ENCODE assay signal across 8 cellular contexts in genomic region chr18:21741511-21742322, GRCh38. TPM values are rescaled to one million over a fixed set of nuclear protein-coding genes. Genes with fewer than 3 reads are reported as not detected.
DNase-seq lines count a peak whose midpoint lies in the region; ATAC-seq, FAIRE-seq and TF ChIP-seq lines count a peak whose summit lies in the region.

No MANE protein-coding gene starts in this region.

- no peaks in the 10 kb centered on the region for H3K27me3 Mint-ChIP-seq in astrocyte (ENCODE audit: low read depth, unreplicated experiment)

- H2AFZ ChIP-seq in astrocyte (ENCODE audit: low read depth, low read length): peak overlapping the region; percentile 78

- peak overlapping the region; percentile 92 for H3K4me3 Mint-ChIP-seq in astrocyte (ENCODE audit: unreplicated experiment)

- H3K9me3 Mint-ChIP-seq in astrocyte (ENCODE audit: unreplicated experiment): peaks cover 9% of the 10 kb centered on the region

- H3K4me1 ChIP-seq in astrocyte (ENCODE audit: insufficient read depth, low read length): peaks cover 15% of the 10 kb centered on the region
- H3K4me1 ChIP-seq in iPS-18a (ENCODE audit: control insufficient read depth, low read depth, low read length): peaks cover 28% of the 10 kb centered on the region
- H3K4me1 ChIP-seq in skeletal muscle tissue (ENCODE audit: control insufficient read depth in 3 of 3, insufficient read depth in 3 of 3, low read length in 3 of 3): peaks cover 7 to 15% (median 10%) of the 10 kb centered on the region in 3 donors

- DNase-seq in AG04450 (ENCODE audit: low read depth, low spot score) (no peak), RKO (ENCODE audit: low spot score) (peak; percentile 55), astrocyte (ENCODE audit: low read depth) (no peak), islet precursor cell (no peak)

- H3K36me3 ChIP-seq in astrocyte (ENCODE audit: insufficient read depth, low read length) (no peaks in the 10 kb centered on the region), iPS-18a (ENCODE audit: control insufficient read depth, low read depth, low read length) (no peaks in the 10 kb centered on the region), skeletal muscle tissue (ENCODE audit: control insufficient read depth in 3 of 3, insufficient read depth in 3 of 3, low read length in 3 of 3) (no peaks in the 10 kb centered on the region)

- H3K9me3 ChIP-seq in AG04450 (ENCODE audit: control insufficient read depth, insufficient read depth, low read length) (no peaks in the 10 kb centered on the region), astrocyte (ENCODE audit: insufficient read depth, low read depth, low read length) (no peaks in the 10 kb centered on the region), iPS-18a (ENCODE audit: control insufficient read depth, low read depth, low read length) (no peaks in the 10 kb centered on the region), skeletal muscle tissue (ENCODE audit: control insufficient read depth in 3 of 3, low read length in 3 of 3) (no peaks in the 10 kb centered on the region)

- TF ChIP-seq CTCF in AG04450 (IDR thresholded peaks at IDR 0.05; ENCODE audit: low read depth, low read length) (no peak), astrocyte (IDR thresholded peaks at IDR 0.05; ENCODE audit: insufficient read depth, low read depth, low read length) (no peak)

- peaks cover 16% of the 10 kb centered on the region for H3K4me1 Mint-ChIP-seq in astrocyte (ENCODE audit: low read depth, unreplicated experiment)

- ATAC-seq in GM18511 (IDR thresholded peaks at IDR 0.05; ENCODE audit: unreplicated experiment) (peak; percentile 9), HG03095 (IDR thresholded peaks at IDR 0.05; ENCODE audit: unreplicated experiment) (peak; percentile 11)

- no peak for FAIRE-seq in astrocyte (lab: Jason Lieb, UNC)

- no peaks in the 10 kb centered on the region for H3K36me3 Mint-ChIP-seq in astrocyte (ENCODE audit: low read depth, unreplicated experiment)

- H3K27ac ChIP-seq in AG04450 (ENCODE audit: low read depth, low read length) (no peak overlapping the region), astrocyte (ENCODE audit: low read depth, low read length) (peak overlapping the region; percentile 96), iPS-18a (ENCODE audit: low read length) (no peak overlapping the region), skeletal muscle tissue (ENCODE audit: low read depth, low read length) (peak overlapping the region; percentile 94)

- CTCF ChIA-PET in AG04450 (lab: Charles Lee): interaction anchor here (0.6 to 1.0 kb wide), 4 partner anchors 14 to 141 kb away, joined by 3 to 6 read pairs (median 4); partner anchors contain the start of gene ESCO1

- POLR2A ChIA-PET in AG04450 (lab: Yijun Ruan, JAX): interaction anchor here (0.9 to 1.8 kb wide), 2 partner anchors 37 kb away, joined by 3 to 15 read pairs; partner anchors contain the start of gene ABHD3

- H4K20me1 ChIP-seq in astrocyte (ENCODE audit: insufficient read depth, low read length): peaks cover 44% of the 10 kb centered on the region

- H3K27me3 ChIP-seq in AG04450 (ENCODE audit: control insufficient read depth, insufficient read depth, low read length): no peaks in the 10 kb centered on the region
- H3K27me3 ChIP-seq in astrocyte (ENCODE audit: insufficient read depth, low read length): no peaks in the 10 kb centered on the region
- H3K27me3 ChIP-seq in iPS-18a (ENCODE audit: control insufficient read depth, insufficient read depth, low read length): no peaks in the 10 kb centered on the region
- H3K27me3 ChIP-seq in skeletal muscle tissue (ENCODE audit: control insufficient read depth in 3 of 3, insufficient read depth in 3 of 3, low read length in 3 of 3): no peaks in the 10 kb centered on the region

- H3K27ac Mint-ChIP-seq in astrocyte (ENCODE audit: unreplicated experiment): peak overlapping the region; percentile 14

- peak overlapping the region; percentile 90 for H3K4me3 ChIP-seq in AG04450 (ENCODE audit: low read depth, low read length)
- peak overlapping the region; percentile 72 for H3K4me3 ChIP-seq in astrocyte (ENCODE audit: insufficient read depth, low read depth, low read length)
- peak overlapping the region; percentile 88 for H3K4me3 ChIP-seq in iPS-18a (ENCODE audit: low read length)
- H3K4me3 ChIP-seq in skeletal muscle tissue (ENCODE audit: low read length in 3 of 3): peak overlapping the region; percentile 87 to 92 (median 87)

- peaks cover 54% of the 10 kb centered on the region for H3K79me2 ChIP-seq in astrocyte (ENCODE audit: insufficient read depth, low read length)

- H3K4me2 ChIP-seq in astrocyte (ENCODE audit: low read length): peak overlapping the region; percentile 99

- H3K9ac ChIP-seq in astrocyte (ENCODE audit: low read length): peak overlapping the region; percentile 93
- peak overlapping the region; percentile 83 for H3K9ac ChIP-seq in iPS-18a (ENCODE audit: low read length)
- H3K9ac ChIP-seq in skeletal muscle tissue (ENCODE audit: low read depth in 1 of 3, low read length in 3 of 3): peak overlapping the region; percentile 72 to 95 (median 84)

RNA-seq across cellular contexts. Expression of gene MIB1, which starts 1.1 kb away (rescaled TPM):
- 20.9 and 25.3 TPM in 2 replicates for polyA plus RNA-seq in AG04450 (2011; rRNA removed)
- polyA minus RNA-seq in AG04450 (2011; rRNA and poly(A)+ RNA removed): 70.2 and 112 TPM in 2 replicates
- total RNA-seq in astrocyte (56.1 and 56.8 TPM in 2 replicates), skeletal muscle tissue (65.8 TPM)

RNA-seq across cellular contexts. Expression of gene ABHD3, which starts 37.1 kb away (rescaled TPM):
- 3.9 and 5.7 TPM in 2 replicates for polyA plus RNA-seq in AG04450 (2011; rRNA removed)
- 1.3 and 3.7 TPM in 2 replicates for polyA minus RNA-seq in AG04450 (2011; rRNA and poly(A)+ RNA removed)
- total RNA-seq in astrocyte (5.1 and 6.4 TPM in 2 replicates), skeletal muscle tissue (11.5 TPM)

Comparison
In these comparisons a context has a peak if more than half of its experiments do, and no peak if none do; other contexts are left out.
1. H3K27ac ChIP-seq: peak in astrocyte (single experiment) and skeletal muscle tissue (single experiment); none in AG04450 (single experiment) and iPS-18a (single experiment).
2. Peak in every context shown above with its lines, with median percentiles within 50 percentile points of each other: H3K4me3 ChIP-seq and H3K9ac ChIP-seq.